Comparison of ENCODE assay signal across 1 cellular context in genomic region chr9:113220467-113221002, GRCh38.
TF ChIP-seq lines count a peak whose summit lies in the region.

No MANE protein-coding gene starts in this region.

TF ChIP-seq in HCT116, 20 proteins besides CTCF, POLR2A, EP300 and RAD21 (continued from another document):
- TF ChIP-seq, protein P1, sequence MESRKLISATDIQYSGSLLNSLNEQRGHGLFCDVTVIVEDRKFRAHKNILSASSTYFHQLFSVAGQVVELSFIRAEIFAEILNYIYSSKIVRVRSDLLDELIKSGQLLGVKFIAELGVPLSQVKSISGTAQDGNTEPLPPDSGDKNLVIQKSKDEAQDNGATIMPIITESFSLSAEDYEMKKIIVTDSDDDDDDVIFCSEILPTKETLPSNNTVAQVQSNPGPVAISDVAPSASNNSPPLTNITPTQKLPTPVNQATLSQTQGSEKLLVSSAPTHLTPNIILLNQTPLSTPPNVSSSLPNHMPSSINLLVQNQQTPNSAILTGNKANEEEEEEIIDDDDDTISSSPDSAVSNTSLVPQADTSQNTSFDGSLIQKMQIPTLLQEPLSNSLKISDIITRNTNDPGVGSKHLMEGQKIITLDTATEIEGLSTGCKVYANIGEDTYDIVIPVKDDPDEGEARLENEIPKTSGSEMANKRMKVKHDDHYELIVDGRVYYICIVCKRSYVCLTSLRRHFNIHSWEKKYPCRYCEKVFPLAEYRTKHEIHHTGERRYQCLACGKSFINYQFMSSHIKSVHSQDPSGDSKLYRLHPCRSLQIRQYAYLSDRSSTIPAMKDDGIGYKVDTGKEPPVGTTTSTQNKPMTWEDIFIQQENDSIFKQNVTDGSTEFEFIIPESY (IDR thresholded peaks at IDR 0.05; ENCODE audit: extremely low read depth, insufficient replicate concordance, low read length) = no peak
- TF ChIP-seq ELF1 (IDR thresholded peaks at IDR 0.05; ENCODE audit: borderline replicate concordance, low read depth) = no peak
